Comparison of ENCODE assay signal across 20 cellular contexts in genomic region chr3:139281096-139281495, GRCh38.
DNase-seq lines count a peak whose midpoint lies in the region; ATAC-seq and TF ChIP-seq lines count a peak whose summit lies in the region.
"Had no signal": no experiment of that assay in that cellular context is flagged by ENCODE, and none has a peak within 500 bp of the region (broad histone marks: within the 10 kb centered on the region; RNA-seq: fewer than 3 reads in every experiment).

No MANE protein-coding gene starts in this region.

- no peak overlapping the region for H3K4me3 ChIP-seq in choroid plexus epithelial cell (ENCODE audit: low read depth, low read length)
- H3K4me3 ChIP-seq in skeletal muscle satellite cell (ENCODE audit: low read length) = peak overlapping the region; percentile 54
- H3K4me3 ChIP-seq: body of pancreas, colonic mucosa, gastroesophageal sphincter, PC-9, SJSA1, transverse colon had no signal

- no peak for TF ChIP-seq CTCF in choroid plexus epithelial cell (conservative IDR thresholded peaks at IDR 0.05; ENCODE audit: low read depth, low read length)

- H3K27me3 ChIP-seq in skeletal muscle satellite cell (ENCODE audit: control insufficient read depth, insufficient read depth, low read length) = no peaks in the 10 kb centered on the region
- H3K27me3 ChIP-seq: body of pancreas, colonic mucosa, gastroesophageal sphincter, SJSA1, transverse colon had no signal

- peak; percentile 71 for DNase-seq in EL
- DNase-seq in M059J (ENCODE audit: low read depth) = peak; percentile 67
- peak; percentile 13 for DNase-seq in choroid plexus epithelial cell (ENCODE audit: low read depth)
- no peak for DNase-seq in retina
- DNase-seq in kidney glomerular epithelial cell (lab: John Stamatoyannopoulos, UW) = no peak
- DNase-seq: activated CD8-positive, alpha-beta T cell treated with anti-CD3 and anti-CD28 coated beads, Interleukin-2, amount 10 ng/mL, durations not matched to agents 7 days and 5 days; activated T-cell treated with anti-CD3 and anti-CD28 coated beads, Interleukin-2, amount 50 U/mL, for 24 hours; body of pancreas; colonic mucosa; GF-D8; NCI-H1105 treated with DMSO at 0.1 percent for 48 hours; PC-9; stimulated activated CD4-positive, alpha-beta T cell treated with anti-CD3 and anti-CD28 coated beads, Interleukin-2, amount 100 ng/mL, for 24 hours; stimulated activated naive CD4-positive, alpha-beta T cell treated with Interleukin-2 at 50 U/mL for 16 hours; transverse colon had no signal

- peak overlapping the region; percentile 71 for H3K4me2 ChIP-seq in skeletal muscle satellite cell (ENCODE audit: low read length)
- H3K4me2 ChIP-seq: PC-9 had no signal

- no peaks in the 10 kb centered on the region for H3K36me3 ChIP-seq in skeletal muscle satellite cell (ENCODE audit: insufficient read depth, low read length)
- H3K36me3 ChIP-seq: colonic mucosa, gastroesophageal sphincter, SJSA1, transverse colon had no signal

- H3K9me3 ChIP-seq in skeletal muscle satellite cell (replicated peaks; ENCODE audit: low read length) = no peaks in the 10 kb centered on the region
- H3K9me3 ChIP-seq: body of pancreas, colonic mucosa, SJSA1, transverse colon had no signal

- ATAC-seq in GM21367 (IDR thresholded peaks at IDR 0.05; ENCODE audit: unreplicated experiment) = no peak
- ATAC-seq in GM19324 (IDR thresholded peaks at IDR 0.05; ENCODE audit: low FRiP score, unreplicated experiment) = no peak
- ATAC-seq: activated CD8-positive, alpha-beta T cell treated with anti-CD3 and anti-CD28 coated beads, Interleukin-2, amount 10 ng/mL, durations not matched to agents 7 days and 5 days; body of pancreas; gastroesophageal sphincter had no signal

- peaks cover 21% of the 10 kb centered on the region for H3K4me1 ChIP-seq in skeletal muscle satellite cell (ENCODE audit: control insufficient read depth, insufficient read depth, low read length)
- H3K4me1 ChIP-seq: body of pancreas, colonic mucosa, gastroesophageal sphincter, SJSA1, transverse colon had no signal

- peak overlapping the region; percentile 35 for H3K9ac ChIP-seq in skeletal muscle satellite cell (ENCODE audit: low read depth, low read length)

Comparison
In these comparisons a context has a peak if more than half of its experiments do, and no peak if none do; other contexts are left out.
1. DNase-seq: peak in EL (single experiment), M059J (single experiment) and choroid plexus epithelial cell (single experiment); none in retina (single experiment) and kidney glomerular epithelial cell (single experiment).